ENCODE assay signal across 25 cellular contexts in genomic region chr10:129280103-129280502, GRCh38.
"Had no signal": no experiment of that assay in that cellular context is flagged by ENCODE, and none has a peak within 500 bp of the region (broad histone marks: within the 10 kb centered on the region; RNA-seq: fewer than 3 reads in every experiment).

No MANE protein-coding gene starts in this region.

- H3K36me3 Mint-ChIP-seq: neural progenitor cell; stimulated activated naive B cell treated with anti-CD40 and anti-IgM and Interleukin-4, amounts not matched to agents 10 μg/mL and 1 μg/mL and 100 μg/mL, for 72 hours had no signal

- H3K4me1 ChIP-seq: lower lobe of right lung, neural progenitor cell, parathyroid adenoma, psoas muscle, right lobe of liver, stomach had no signal

- ATAC-seq: lower lobe of right lung; naive thymus-derived CD8-positive, alpha-beta T cell; psoas muscle; right lobe of liver; stimulated activated naive B cell treated with anti-CD40 and anti-IgM and Interleukin-4, amounts not matched to agents 10 μg/mL and 1 μg/mL and 100 μg/mL, for 72 hours; stimulated activated naive CD8-positive, alpha-beta T cell treated with anti-CD3 and anti-CD28 coated beads, Interleukin-15, Interleukin-2, amounts not matched to agents 100 U/mL and 50 U/mL, for 24 hours had no signal

- DNase-seq: heart right ventricle; islet precursor cell; lower lobe of right lung; mammary epithelial cell; mesenchymal stem cell; naive thymus-derived CD8-positive, alpha-beta T cell; nephron progenitor cell; occipital lobe; psoas muscle; right lobe of liver; stimulated activated CD4-positive, alpha-beta T cell treated with anti-CD3 and anti-CD28 coated beads, Interleukin-12 subunit alpha, Interleukin-12 subunit beta, amount 100 ng/mL, for 4 hours; stimulated activated CD4-positive, alpha-beta T cell treated with anti-CD3 and anti-CD28 coated beads, Interleukin-15, amount 100 ng/mL, for 24 hours; stimulated activated CD4-positive, alpha-beta T cell treated with anti-CD3 and anti-CD28 coated beads, Interleukin-2, amount 100 ng/mL, for 24 hours; stimulated activated CD4-positive, alpha-beta T cell treated with anti-CD3 and anti-CD28 coated beads, Interleukin-4, amount 100 ng/mL, for 1 hour; stimulated activated naive B cell treated with anti-CD40 and anti-IgM and Interleukin-4, amounts not matched to agents 10 μg/mL and 1 μg/mL and 100 μg/mL, for 72 hours; stimulated activated naive CD8-positive, alpha-beta T cell treated with anti-CD3 and anti-CD28 coated beads, Interleukin-15, Interleukin-2, amounts not matched to agents 100 U/mL and 50 U/mL, for 24 hours; stomach; tibial artery; trophoblast cell; uterus had no signal

- H3K27ac Mint-ChIP-seq: nephron progenitor cell; neural progenitor cell; stimulated activated naive B cell treated with anti-CD40 and anti-IgM and Interleukin-4, amounts not matched to agents 10 μg/mL and 1 μg/mL and 100 μg/mL, for 72 hours had no signal

- H3K4me1 Mint-ChIP-seq: nephron progenitor cell; neural progenitor cell; stimulated activated naive B cell treated with anti-CD40 and anti-IgM and Interleukin-4, amounts not matched to agents 10 μg/mL and 1 μg/mL and 100 μg/mL, for 72 hours had no signal

- H3K27me3 ChIP-seq: heart right ventricle, hepatocyte, neural progenitor cell, neutrophil, right lobe of liver, stomach, uterus had no signal

- H3K9me3 ChIP-seq: lower lobe of right lung, neutrophil, right lobe of liver, thoracic aorta, uterus had no signal

- H3K4me3 Mint-ChIP-seq: naive thymus-derived CD8-positive, alpha-beta T cell; nephron progenitor cell; neural progenitor cell; stimulated activated naive B cell treated with anti-CD40 and anti-IgM and Interleukin-4, amounts not matched to agents 10 μg/mL and 1 μg/mL and 100 μg/mL, for 72 hours had no signal

- H3K4me3 ChIP-seq: heart right ventricle, hepatocyte, lower lobe of right lung, neural progenitor cell, psoas muscle, right lobe of liver, stomach, thoracic aorta, tibial artery, uterus had no signal

- H3K36me3 ChIP-seq: heart right ventricle, lower lobe of right lung, neural progenitor cell, neutrophil, right lobe of liver, stomach, thoracic aorta, tibial artery, uterus had no signal

- H3K9me3 Mint-ChIP-seq: neural progenitor cell had no signal

- H3K27ac ChIP-seq: hepatocyte, lower lobe of right lung, neural progenitor cell, neutrophil, parathyroid adenoma, psoas muscle, right lobe of liver, stomach, thoracic aorta, tibial artery had no signal
